Comparison of ENCODE assay signal across 2 cellular contexts in genomic region chr17:8675306-8675705, GRCh38.
TF ChIP-seq lines count a peak whose summit lies in the region.

No MANE protein-coding gene starts in this region.

TF ChIP-seq in IMR-90, 13 proteins besides CTCF, POLR2A, EP300 and RAD21:
- TF ChIP-seq CHD1 (IDR thresholded peaks at IDR 0.05; ENCODE audit: low read depth, low read length) (no peak), MXI1 (IDR thresholded peaks at IDR 0.05; ENCODE audit: borderline replicate concordance, low read depth, low read length) (no peak)

TF ChIP-seq in H1, 55 proteins besides CTCF, POLR2A, EP300 and RAD21:
- TF ChIP-seq GTF2F1 (IDR thresholded peaks at IDR 0.05; ENCODE audit: borderline replicate concordance, low read depth, low read length) (no peak), JUN (IDR thresholded peaks at IDR 0.05; ENCODE audit: low read depth, low read length) (no peak), KDM1A (IDR thresholded peaks at IDR 0.05; ENCODE audit: borderline replicate concordance, low read length) (no peak), ASH2L (IDR thresholded peaks at IDR 0.05; ENCODE audit: low read length) (no peak), CREB1 (IDR thresholded peaks at IDR 0.05) (no peak), USF2 (IDR thresholded peaks at IDR 0.05; ENCODE audit: low read length) (no peak), TAF1 (IDR thresholded peaks at IDR 0.05; ENCODE audit: low read depth, low read length) (no peak), SIX5 (IDR thresholded peaks at IDR 0.05; ENCODE audit: low read depth, low read length) (no peak), FOSL1 (IDR thresholded peaks at IDR 0.05; ENCODE audit: insufficient read depth, low read depth, low read length) (no peak), GABPA (IDR thresholded peaks at IDR 0.05; ENCODE audit: borderline replicate concordance, insufficient read depth, low read length) (no peak), SP2 (IDR thresholded peaks at IDR 0.05; ENCODE audit: low read length) (no peak)
